Comparison of ENCODE assay signal across 9 cellular contexts in genomic region chr14:28142400-28143015, GRCh38.
DNase-seq lines count a peak whose midpoint lies in the region; ATAC-seq lines count a peak whose summit lies in the region.
"Had no signal": no experiment of that assay in that cellular context is flagged by ENCODE, and none has a peak within 500 bp of the region (broad histone marks: within the 10 kb centered on the region; RNA-seq: fewer than 3 reads in every experiment).

No MANE protein-coding gene starts in this region.

- in situ Hi-C loops in SK-MEL-5 (cut with HindIII; ENCODE audit: low pct_unique_long_range_greater_than_20kb, low sequenced_read_pairs) = no loop called here

- DNase-seq in DMS153 treated with DMSO at 0.1 percent for 48 hours (lab: John Stamatoyannopoulos, UW; ENCODE audit: unreplicated experiment) = peak; percentile 13
- DNase-seq in NCI-H1092 (lab: John Stamatoyannopoulos, UW) = peak; percentile 71
- DNase-seq in SK-MEL-5 (ENCODE audit: low read depth, low spot score) = peak; percentile 45
- peak; percentile 15 for DNase-seq in iris pigment epithelial cell (ENCODE audit: low read depth)
- DNase-seq in GF-D8 (lab: John Stamatoyannopoulos, UW) = no peak
- DNase-seq: T-helper 9 cell had no signal

- ATAC-seq in HG02938 (IDR thresholded peaks at IDR 0.05; ENCODE audit: unreplicated experiment) (no peak), HG02884 (IDR thresholded peaks at IDR 0.05; ENCODE audit: unreplicated experiment) (no peak), GM21526 (IDR thresholded peaks at IDR 0.05; ENCODE audit: low FRiP score, unreplicated experiment) (no peak)
